ENCODE assay signal across 8 cellular contexts in the genomic region with DNA sequence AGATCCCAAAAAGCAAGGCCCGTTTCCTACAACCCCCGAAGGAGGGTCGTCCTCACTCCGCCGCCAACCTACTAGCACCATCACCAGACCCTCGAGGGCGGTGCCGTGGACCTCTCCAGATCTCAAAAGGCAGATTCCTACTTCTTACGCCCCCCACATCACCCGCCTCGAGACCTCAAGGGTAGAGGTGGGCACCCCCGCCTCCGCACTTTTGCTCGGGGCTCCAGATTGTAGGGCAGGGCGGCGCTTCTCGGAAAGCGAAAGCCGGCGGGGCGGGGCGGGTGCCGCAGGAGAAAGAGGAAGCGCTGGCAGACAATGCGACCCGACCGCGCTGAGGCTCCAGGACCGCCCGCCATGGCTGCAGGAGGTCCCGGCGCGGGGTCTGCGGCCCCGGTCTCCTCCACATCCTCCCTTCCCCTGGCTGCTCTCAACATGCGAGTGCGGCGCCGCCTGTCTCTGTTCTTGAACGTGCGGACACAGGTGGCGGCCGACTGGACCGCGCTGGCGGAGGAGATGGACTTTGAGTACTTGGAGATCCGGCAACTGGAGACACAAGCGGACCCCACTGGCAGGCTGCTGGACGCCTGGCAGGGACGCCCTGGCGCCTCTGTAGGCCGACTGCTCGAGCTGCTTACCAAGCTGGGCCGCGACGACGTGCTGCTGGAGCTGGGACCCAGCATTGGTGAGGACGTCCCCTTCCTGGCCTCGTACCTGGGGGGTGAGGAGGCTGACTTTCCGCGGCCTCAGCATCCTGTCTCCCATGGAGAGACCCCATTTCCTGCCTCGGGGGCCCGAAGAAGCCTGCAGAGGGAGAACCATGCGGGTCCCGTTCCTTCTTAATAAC. TPM values are rescaled to one million over a fixed set of nuclear protein-coding genes. Genes with fewer than 3 reads are reported as not detected.
A peak's percentile ranks its signal among the peaks of the same experiment; 100 is the strongest.
DNase-seq lines count a peak whose midpoint lies in the region; ATAC-seq, FAIRE-seq and TF ChIP-seq lines count a peak whose summit lies in the region.

Gene MYD88, plus strand, starts transcription at position 315 of the 844 bp plus-strand sequence. Its CDS starts 40 bp downstream, at position 355.

- CTCF ChIA-PET in activated CD4-positive, alpha-beta T cell treated with anti-CD3 and anti-CD28 coated beads, Interleukin-2, amount 10 ng/mL, durations not matched to agents 7 days and 5 days (lab: Charles Lee), result interaction anchor here (0.8 to 2.1 kb wide), 6 partner anchors 19 to 383 kb away, joined by 3 to 5 read pairs (median 4); partner anchors contain the start of gene OXSR1

- TF ChIP-seq POLR2A in GM12892 (IDR thresholded peaks at IDR 0.05; ENCODE audit: low read depth, low read length), result peak; percentile 87

- no peaks in the 10 kb centered on the region for H3K27me3 Mint-ChIP-seq in activated CD4-positive, alpha-beta T cell treated with anti-CD3 and anti-CD28 coated beads, Interleukin-2, amount 10 ng/mL, durations not matched to agents 7 days and 5 days

- peaks cover 62% of the 10 kb centered on the region for H3K36me3 Mint-ChIP-seq in activated CD4-positive, alpha-beta T cell treated with anti-CD3 and anti-CD28 coated beads, Interleukin-2, amount 10 ng/mL, durations not matched to agents 7 days and 5 days (ENCODE audit: low read depth)

- H3K9me3 Mint-ChIP-seq in activated CD4-positive, alpha-beta T cell treated with anti-CD3 and anti-CD28 coated beads, Interleukin-2, amount 10 ng/mL, durations not matched to agents 7 days and 5 days, result no peaks in the 10 kb centered on the region

- peak within 1 kb of the TSS; percentile 88 for H3K4me3 ChIP-seq in coronary artery

- no peak for FAIRE-seq in GM12892 (lab: Jason Lieb, UNC)

- TF ChIP-seq CTCF in coronary artery (IDR thresholded peaks at IDR 0.05), result no peak

- POLR2A ChIA-PET in activated CD4-positive, alpha-beta T cell treated with anti-CD3 and anti-CD28 coated beads, Interleukin-2, amount 10 ng/mL, durations not matched to agents 7 days and 5 days (lab: Charles Lee), result interaction anchor here (0.5 to 2.6 kb wide), 3 partner anchors 26 to 31 kb away, joined by 3 to 17 read pairs (median 11); partner anchors contain the start of gene OXSR1

- ATAC-seq in HG02588 (IDR thresholded peaks at IDR 0.05; ENCODE audit: unreplicated experiment) (peak; percentile 44), left lobe of liver (peak; percentile 46)

- H3K27ac Mint-ChIP-seq in activated CD4-positive, alpha-beta T cell treated with anti-CD3 and anti-CD28 coated beads, Interleukin-2, amount 10 ng/mL, durations not matched to agents 7 days and 5 days, result peak within 1 kb of the TSS; percentile 99

- H3K27ac ChIP-seq in coronary artery, result peak within 1 kb of the TSS; percentile 87 to 88

- peak within 1 kb of the TSS; percentile 84 for H3K4me3 Mint-ChIP-seq in activated CD4-positive, alpha-beta T cell treated with anti-CD3 and anti-CD28 coated beads, Interleukin-2, amount 10 ng/mL, durations not matched to agents 7 days and 5 days

- peaks cover 63% of the 10 kb centered on the region for H3K4me1 Mint-ChIP-seq in activated CD4-positive, alpha-beta T cell treated with anti-CD3 and anti-CD28 coated beads, Interleukin-2, amount 10 ng/mL, durations not matched to agents 7 days and 5 days

- DNase-seq in GM12892 (ENCODE audit: insufficient read length) (peak; percentile 77), NCI-H510A (lab: John Stamatoyannopoulos, UW) (peak; percentile 58), coronary artery (ENCODE audit: low spot score) (peak; percentile 88), left lobe of liver (ENCODE audit: low spot score) (peak; percentile 81), NCI-H446 treated with DMSO at 0.1 percent for 48 hours (lab: John Stamatoyannopoulos, UW) (no peak)
- peak; percentile 88 for DNase-seq in activated CD4-positive, alpha-beta T cell treated with anti-CD3 and anti-CD28 coated beads, Interleukin-2, amount 10 ng/mL, durations not matched to agents 7 days and 5 days
- peak; percentile 84 for DNase-seq in stimulated activated CD4-positive, alpha-beta T cell treated with anti-CD3 and anti-CD28 coated beads, Interleukin-2, amount 100 ng/mL, for 4 hours (ENCODE audit: low read depth)

RNA-seq across cellular contexts. Expression of gene MYD88, which starts in this region (rescaled TPM):
- 28.8 TPM for polyA plus RNA-seq in GM12892 (2012; ENCODE audit: missing spikeins)
- 10 to 100 TPM; 74.1 to 91.1 TPM for total RNA-seq in activated CD4-positive, alpha-beta T cell treated with anti-CD3 and anti-CD28 coated beads, Interleukin-2, amount 10 ng/mL, durations not matched to agents 7 days and 5 days
- 37.5 TPM for total RNA-seq in left lobe of liver
